In the genomic region with DNA sequence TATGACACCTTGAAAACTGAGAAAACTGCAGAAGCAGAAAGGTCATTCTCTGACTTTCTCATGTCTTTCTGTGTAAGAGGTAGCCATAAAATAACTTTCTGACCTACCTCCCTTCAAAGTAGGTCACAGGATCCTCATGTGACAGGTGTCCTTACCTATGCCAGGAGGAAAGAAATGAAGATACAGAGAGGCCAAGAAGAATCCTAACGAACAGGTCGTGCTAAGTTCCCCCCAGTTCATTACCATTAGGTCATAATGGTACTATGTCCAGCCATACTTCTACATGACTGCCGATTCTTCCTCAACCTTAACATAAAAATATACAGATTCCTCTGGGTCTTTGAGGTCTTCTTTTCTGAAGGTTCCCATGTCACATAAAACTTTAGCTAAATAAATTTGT, we compare ENCODE assay signal across 9 cellular contexts.
"Had no signal": no experiment of that assay in that cellular context is flagged by ENCODE, and none has a peak within 500 bp of the region (broad histone marks: within the 10 kb centered on the region; RNA-seq: fewer than 3 reads in every experiment).

No MANE protein-coding gene starts in this region.

- H3K27me3 Mint-ChIP-seq: IgD-negative memory B cell had no signal

- H3K27ac ChIP-seq: GM23248, HL-60 had no signal

- H3K4me3 Mint-ChIP-seq: HFFc6, IgD-negative memory B cell had no signal

- DNase-seq: GM23248, GOT3, H7, HFFc6 had no signal

- H3K36me3 ChIP-seq: HAP-1 had no signal

- H2AFZ ChIP-seq: GM23248 had no signal

- H3K9ac ChIP-seq: GM23248 had no signal

- H3K27ac Mint-ChIP-seq: HFFc6 had no signal

- H3K9me3 ChIP-seq: HAP-1 had no signal

- H3K36me3 Mint-ChIP-seq: IgD-negative memory B cell had no signal

- ATAC-seq: HCT116, HepG2 had no signal

- H3K9me3 Mint-ChIP-seq: HFFc6, IgD-negative memory B cell had no signal

- H3K4me3 ChIP-seq: GM23248, HAP-1 had no signal
